ENCODE assay signal across 22 cellular contexts in genomic region chr14:90421001-90421580, GRCh38. TPM values are rescaled to one million over a fixed set of nuclear protein-coding genes. Genes with fewer than 3 reads are reported as not detected.
A peak's percentile ranks its signal among the peaks of the same experiment; 100 is the strongest.
DNase-seq lines count a peak whose midpoint lies in the region; TF ChIP-seq lines count a peak whose summit lies in the region.
"Had no signal": no experiment of that assay in that cellular context is flagged by ENCODE, and none has a peak within 500 bp of the region (broad histone marks: within the 10 kb centered on the region; RNA-seq: fewer than 3 reads in every experiment).

No MANE protein-coding gene starts in this region.

- H3K4me1 Mint-ChIP-seq in brain (peaks cover 49% of the 10 kb centered on the region), neural crest cell (peaks cover 21% of the 10 kb centered on the region)
- H3K4me1 Mint-ChIP-seq: B cell; CD8-positive, alpha-beta memory T cell had no signal

- peak; percentile 58 for DNase-seq in activated effector memory CD4-positive, alpha-beta T cell treated with anti-CD3 and anti-CD28 coated beads, Interleukin-2, amount 50 U/mL, for 16 hours
- DNase-seq in activated effector memory CD4-positive, alpha-beta T cell treated with Interleukin-2 at 50 U/mL for 16 hours = no peak
- DNase-seq in neural crest cell (ENCODE audit: low read depth, low spot score) (no peak), NCI-H526 (lab: John Stamatoyannopoulos, UW) (no peak), caudate nucleus (lab: John Stamatoyannopoulos, UW) (no peak), NCI-H1105 treated with DMSO at 0.1 percent for 48 hours (lab: John Stamatoyannopoulos, UW) (no peak), GM10266 (ENCODE audit: extremely low spot score) (no peak)
- DNase-seq: Calu3; CD8-positive, alpha-beta memory T cell; DMS79 treated with DMSO at 0.1 percent for 48 hours; GF-D8; KG1; MG63; NCI-H187; NCI-H446 treated with DMSO at 0.1 percent for 48 hours; NCI-H526 treated with DMSO at 0.1 percent for 48 hours; SHP77 had no signal

- TF ChIP-seq CTCF in brain (conservative IDR thresholded peaks at IDR 0.05) = no peak
- TF ChIP-seq CTCF in neural crest cell (conservative IDR thresholded peaks at IDR 0.05) = no peak
- TF ChIP-seq CTCF in GM10266 (IDR thresholded peaks at IDR 0.05; ENCODE audit: control insufficient read depth, insufficient read depth, low read depth, missing control alignments) = no peak

- H3K27ac Mint-ChIP-seq in brain = peak overlapping the region in 4 of 5 experiments; percentile 26 to 88 (median 62)
- peak overlapping the region; percentile 27 for H3K27ac Mint-ChIP-seq in neural crest cell (ENCODE audit: unreplicated experiment)
- H3K27ac Mint-ChIP-seq: B cell; CD14-positive monocyte; CD8-positive, alpha-beta memory T cell had no signal

- peaks cover 0 to 11% (median 7%) of the 10 kb centered on the region in 5 experiments for H3K9me3 Mint-ChIP-seq in brain
- no peaks in the 10 kb centered on the region for H3K9me3 Mint-ChIP-seq in neural crest cell
- H3K9me3 Mint-ChIP-seq: CD8-positive, alpha-beta memory T cell had no signal

- H3K36me3 Mint-ChIP-seq in brain (no peaks in the 10 kb centered on the region), neural crest cell (ENCODE audit: low read depth) (no peaks in the 10 kb centered on the region)
- H3K36me3 Mint-ChIP-seq: CD14-positive monocyte had no signal

- no peak overlapping the region for H3K27ac ChIP-seq in caudate nucleus (ENCODE audit: low read depth, low read length)
- H3K27ac ChIP-seq: 22Rv1, RWPE1 had no signal

- no peak overlapping the region for H3K4me3 Mint-ChIP-seq in brain
- no peak overlapping the region for H3K4me3 Mint-ChIP-seq in neural crest cell
- H3K4me3 Mint-ChIP-seq: B cell; CD14-positive monocyte; CD8-positive, alpha-beta memory T cell had no signal

- H3K27me3 Mint-ChIP-seq in brain = peaks cover 8% of the 10 kb centered on the region
- no peaks in the 10 kb centered on the region for H3K27me3 Mint-ChIP-seq in neural crest cell (ENCODE audit: low read depth)

RNA-seq across cellular contexts. Expression of gene CALM1, which starts 24.3 kb away (rescaled TPM):
- 668 TPM for polyA plus RNA-seq in brain (ENCODE audit: insufficient read depth, low read depth, low replicate concordance)
- 338 and 339 TPM in 2 replicates for total RNA-seq in neural crest cell
